ENCODE assay signal across 15 cellular contexts in the genomic region with DNA sequence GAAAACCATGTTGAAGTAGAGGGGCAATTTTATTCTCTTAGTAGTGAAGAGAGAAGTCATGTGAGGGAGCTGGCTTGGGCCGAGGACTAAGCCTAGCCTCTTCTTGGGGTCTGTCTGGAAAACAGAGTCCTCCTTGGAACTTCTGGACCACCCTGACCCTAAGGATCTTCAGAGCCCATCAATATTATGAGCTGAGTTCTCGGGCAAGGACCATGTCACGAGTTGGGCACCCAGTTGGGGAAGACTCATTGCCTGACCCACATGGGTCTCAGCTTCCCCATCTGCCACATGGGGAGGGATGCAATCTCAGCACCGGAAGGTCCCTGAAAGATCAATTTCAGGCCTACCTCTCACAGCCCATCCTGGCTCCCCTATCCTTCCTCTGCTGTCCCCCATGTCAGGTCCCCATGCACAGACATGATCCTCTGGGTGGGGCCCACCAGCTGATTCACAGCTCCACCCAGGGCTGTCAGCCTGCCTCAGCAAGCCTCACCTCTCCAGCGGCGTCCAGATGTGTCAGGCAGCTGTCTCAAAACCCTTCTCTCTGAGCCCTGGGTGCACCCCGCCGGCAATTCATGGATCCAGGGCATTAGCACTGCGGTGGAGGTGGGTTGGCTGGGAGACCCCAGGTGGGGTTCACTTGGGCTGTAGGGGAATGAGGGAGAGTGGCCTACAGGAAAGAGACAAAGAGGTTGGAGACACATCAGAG. TPM values are rescaled to one million over a fixed set of nuclear protein-coding genes. Genes with fewer than 3 reads are reported as not detected.
DNase-seq lines count a peak whose midpoint lies in the region; ATAC-seq lines count a peak whose summit lies in the region.
"Had no signal": no experiment of that assay in that cellular context is flagged by ENCODE, and none has a peak within 500 bp of the region (broad histone marks: within the 10 kb centered on the region; RNA-seq: fewer than 3 reads in every experiment).

No MANE protein-coding gene starts in this region.

- peak overlapping the region; percentile 96 to 100 (median 98) for H3K4me3 Mint-ChIP-seq in CD4-positive, CD25-positive, alpha-beta regulatory T cell
- peak overlapping the region; percentile 55 for H3K4me3 Mint-ChIP-seq in dendritic cell treated with granulocyte-macrophage colony-stimulating factor and Interleukin-4, amounts not matched to agents 40 ng/mL and 50 ng/mL, for 4 days
- peak overlapping the region; percentile 94 for H3K4me3 Mint-ChIP-seq in natural killer cell treated with Interleukin-12 subunit alpha and Interleukin-12 subunit beta and Interleukin-15 and Interleukin-18, amount 100 ng/mL, for 72 hours

- peak in 1 of 3 donors; percentile 31 for DNase-seq in CD4-positive, CD25-positive, alpha-beta regulatory T cell
- DNase-seq in KG1 (lab: John Stamatoyannopoulos, UW) (peak; percentile 0), dermis blood vessel endothelial cell (no peak), HUDEP-2 (lab: John Stamatoyannopoulos, UW; ENCODE audit: unreplicated experiment in 76 of 76) (no peak)
- no peak for DNase-seq in natural killer cell treated with Interleukin-12 subunit alpha and Interleukin-12 subunit beta and Interleukin-15 and Interleukin-18, amount 100 ng/mL, for 72 hours (ENCODE audit: low spot score)
- DNase-seq in activated effector memory CD4-positive, alpha-beta T cell treated with anti-CD3 and anti-CD28 coated beads, Interleukin-2, amount 50 U/mL, for 16 hours, result no peak
- DNase-seq: DMS 273 treated with DMSO at 0.1 percent for 48 hours, erythroblast, NCI-H1105, NCI-H2227 treated with DMSO at 0.1 percent for 48 hours, OCI-M1, right lobe of liver, tibial artery had no signal

- no peaks in the 10 kb centered on the region for H3K9me3 ChIP-seq in CD4-positive, CD25-positive, alpha-beta regulatory T cell (ENCODE audit: control insufficient read depth in 2 of 2, low read length in 2 of 2)
- H3K9me3 ChIP-seq: right lobe of liver, tibial artery had no signal

- no peak for ATAC-seq in CD4-positive, CD25-positive, alpha-beta regulatory T cell (ENCODE audit: low read depth in 2 of 2)
- no peak for ATAC-seq in natural killer cell treated with Interleukin-12 subunit alpha and Interleukin-12 subunit beta and Interleukin-15 and Interleukin-18, amount 100 ng/mL, for 72 hours
- ATAC-seq in HG02763 (IDR thresholded peaks at IDR 0.05; ENCODE audit: unreplicated experiment), result no peak
- ATAC-seq: right lobe of liver had no signal

- H3K27ac ChIP-seq in CD4-positive, CD25-positive, alpha-beta regulatory T cell (ENCODE audit: insufficient read depth, low read length, poor library complexity, severe bottlenecking), result peak overlapping the region; percentile 86
- H3K27ac ChIP-seq: right lobe of liver had no signal

- peak overlapping the region; percentile 97 to 99 (median 97) for H3K27ac Mint-ChIP-seq in CD4-positive, CD25-positive, alpha-beta regulatory T cell
- H3K27ac Mint-ChIP-seq in dendritic cell treated with granulocyte-macrophage colony-stimulating factor and Interleukin-4, amounts not matched to agents 40 ng/mL and 50 ng/mL, for 4 days, result no peak overlapping the region
- peak overlapping the region; percentile 95 to 97 for H3K27ac Mint-ChIP-seq in natural killer cell treated with Interleukin-12 subunit alpha and Interleukin-12 subunit beta and Interleukin-15 and Interleukin-18, amount 100 ng/mL, for 72 hours

- H3K4me1 Mint-ChIP-seq in CD4-positive, CD25-positive, alpha-beta regulatory T cell, result peaks cover 10 to 86% (median 63%) of the 10 kb centered on the region in 4 donors
- H3K4me1 Mint-ChIP-seq in dendritic cell treated with granulocyte-macrophage colony-stimulating factor and Interleukin-4, amounts not matched to agents 40 ng/mL and 50 ng/mL, for 4 days (ENCODE audit: low read depth), result peaks cover 90% of the 10 kb centered on the region
- H3K4me1 Mint-ChIP-seq in natural killer cell treated with Interleukin-12 subunit alpha and Interleukin-12 subunit beta and Interleukin-15 and Interleukin-18, amount 100 ng/mL, for 72 hours (ENCODE audit: low read depth in 2 of 2), result peaks cover 56 to 63% of the 10 kb centered on the region in 2 donors

- peaks cover 33% of the 10 kb centered on the region for H3K36me3 ChIP-seq in CD4-positive, CD25-positive, alpha-beta regulatory T cell (ENCODE audit: control insufficient read depth, insufficient read depth, low read length)
- H3K36me3 ChIP-seq: right lobe of liver had no signal

- peak overlapping the region; percentile 93 for H3K4me3 ChIP-seq in CD4-positive, CD25-positive, alpha-beta regulatory T cell (ENCODE audit: low read depth, low read length)

- peaks cover 54% of the 10 kb centered on the region for H3K4me1 ChIP-seq in CD4-positive, CD25-positive, alpha-beta regulatory T cell (ENCODE audit: control insufficient read depth, insufficient read depth, low read length, poor library complexity, severe bottlenecking)
- H3K4me1 ChIP-seq: right lobe of liver had no signal

- no peaks in the 10 kb centered on the region for H3K27me3 Mint-ChIP-seq in CD4-positive, CD25-positive, alpha-beta regulatory T cell
- no peaks in the 10 kb centered on the region for H3K27me3 Mint-ChIP-seq in dendritic cell treated with granulocyte-macrophage colony-stimulating factor and Interleukin-4, amounts not matched to agents 40 ng/mL and 50 ng/mL, for 4 days
- no peaks in the 10 kb centered on the region for H3K27me3 Mint-ChIP-seq in natural killer cell treated with Interleukin-12 subunit alpha and Interleukin-12 subunit beta and Interleukin-15 and Interleukin-18, amount 100 ng/mL, for 72 hours

- H3K9me3 Mint-ChIP-seq in CD4-positive, CD25-positive, alpha-beta regulatory T cell, result peaks cover 0 to 5% (median 0%) of the 10 kb centered on the region in 7 donors
- no peaks in the 10 kb centered on the region for H3K9me3 Mint-ChIP-seq in dendritic cell treated with granulocyte-macrophage colony-stimulating factor and Interleukin-4, amounts not matched to agents 40 ng/mL and 50 ng/mL, for 4 days
- H3K9me3 Mint-ChIP-seq in natural killer cell treated with Interleukin-12 subunit alpha and Interleukin-12 subunit beta and Interleukin-15 and Interleukin-18, amount 100 ng/mL, for 72 hours, result no peaks in the 10 kb centered on the region

- no peaks in the 10 kb centered on the region for H3K27me3 ChIP-seq in CD4-positive, CD25-positive, alpha-beta regulatory T cell (ENCODE audit: control insufficient read depth, insufficient read depth, low read length)
- H3K27me3 ChIP-seq: right lobe of liver, tibial artery had no signal

- intact Hi-C loops in dendritic cell treated with granulocyte-macrophage colony-stimulating factor and Interleukin-4, amounts not matched to agents 40 ng/mL and 50 ng/mL, for 4 days (cut with micrococcal nuclease), result no loop called here

- peaks cover 52% of the 10 kb centered on the region for H3K36me3 Mint-ChIP-seq in CD4-positive, CD25-positive, alpha-beta regulatory T cell
- H3K36me3 Mint-ChIP-seq in dendritic cell treated with granulocyte-macrophage colony-stimulating factor and Interleukin-4, amounts not matched to agents 40 ng/mL and 50 ng/mL, for 4 days (ENCODE audit: low read depth), result peaks cover 57% of the 10 kb centered on the region
- peaks cover 25% of the 10 kb centered on the region for H3K36me3 Mint-ChIP-seq in natural killer cell treated with Interleukin-12 subunit alpha and Interleukin-12 subunit beta and Interleukin-15 and Interleukin-18, amount 100 ng/mL, for 72 hours

RNA-seq across cellular contexts. Expression of gene NLRP1, which starts 2.0 kb away (rescaled TPM):
- total RNA-seq in CD4-positive, CD25-positive, alpha-beta regulatory T cell, result 279 TPM
- 10 to 100 TPM; 25.5 to 33.2 (median 30.7) TPM for polyA plus RNA-seq in CD4-positive, CD25-positive, alpha-beta regulatory T cell
- 10 to 100 TPM; 34.6 to 36.3 TPM for total RNA-seq in natural killer cell treated with Interleukin-12 subunit alpha and Interleukin-12 subunit beta and Interleukin-15 and Interleukin-18, amount 100 ng/mL, for 72 hours
- total RNA-seq in dermis blood vessel endothelial cell, result 15.4 and 16.7 TPM in 2 replicates
